16 cellular contexts compared by ENCODE assay signal in the genomic region with DNA sequence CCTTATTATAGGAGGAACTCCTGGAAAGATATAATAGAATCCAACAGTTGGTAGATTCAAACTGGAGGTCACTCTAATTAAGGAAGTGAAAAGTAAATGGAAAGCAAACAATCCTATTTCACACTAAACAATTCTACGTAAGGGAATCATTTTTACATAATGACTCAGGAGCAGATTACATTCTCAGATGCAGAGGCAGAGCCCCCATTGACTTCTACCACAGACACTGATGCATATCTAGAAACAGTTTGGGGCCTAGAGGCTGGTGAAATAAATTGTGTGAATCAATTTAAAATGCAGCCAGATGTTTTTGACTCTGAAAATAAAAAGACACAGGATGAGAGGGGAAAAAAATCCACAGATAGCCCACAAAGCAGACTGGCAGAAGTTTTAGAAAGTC.
"Had no signal": no experiment of that assay in that cellular context is flagged by ENCODE, and none has a peak within 500 bp of the region (broad histone marks: within the 10 kb centered on the region; RNA-seq: fewer than 3 reads in every experiment).

No MANE protein-coding gene starts in this region.

- H3K27ac ChIP-seq: colonic mucosa, gastroesophageal sphincter, thyroid gland had no signal

- DNase-seq: activated B cell treated with CpG ODN at 0.5 μM for 24 hours; activated CD4-positive, alpha-beta memory T cell treated with anti-CD3 and anti-CD28 coated beads, Interleukin-2, amount 10 ng/mL, durations not matched to agents 7 days and 5 days; activated CD4-positive, alpha-beta T cell treated with anti-CD3 and anti-CD28 coated beads for 4 hours; activated CD8-positive, alpha-beta memory T cell treated with anti-CD3 and anti-CD28 coated beads, Interleukin-2, amount 10 ng/mL, durations not matched to agents 7 days and 5 days; activated naive CD4-positive, alpha-beta T cell treated with anti-CD3 and anti-CD28 coated beads for 36 hours; colonic mucosa; erythroblast; immature natural killer cell; left ventricle myocardium superior; stimulated activated CD4-positive, alpha-beta T cell treated with anti-CD3 and anti-CD28 coated beads, Interleukin-12 subunit alpha, Interleukin-12 subunit beta, amount 100 ng/mL, for 4 hours; stimulated activated CD4-positive, alpha-beta T cell treated with anti-CD3 and anti-CD28 coated beads, Interleukin-1b, Interleukin-23, amount 100 ng/mL, for 48 hours; stimulated activated CD8-positive, alpha-beta memory T cell treated with anti-CD3 and anti-CD28 coated beads, Interleukin-4, amount 100 ng/mL, for 48 hours; stimulated activated naive CD4-positive, alpha-beta T cell; thyroid gland had no signal

- ATAC-seq: activated CD8-positive, alpha-beta memory T cell treated with anti-CD3 and anti-CD28 coated beads, Interleukin-2, amount 10 ng/mL, durations not matched to agents 7 days and 5 days; activated T-helper 17 cell treated with anti-CD3 and anti-CD28 coated beads, Interleukin-2, amount 50 U/mL, for 72 hours; gastroesophageal sphincter; left ventricle myocardium superior had no signal

- H3K4me1 ChIP-seq: colonic mucosa, gastroesophageal sphincter, thyroid gland had no signal

- H3K27me3 ChIP-seq: colonic mucosa, gastroesophageal sphincter, thyroid gland had no signal

- H3K36me3 ChIP-seq: colonic mucosa, gastroesophageal sphincter, thyroid gland had no signal

- H3K9me3 ChIP-seq: colonic mucosa, gastroesophageal sphincter, thyroid gland had no signal

- H3K4me3 ChIP-seq: colonic mucosa, gastroesophageal sphincter, thyroid gland had no signal
